In the genomic region with DNA sequence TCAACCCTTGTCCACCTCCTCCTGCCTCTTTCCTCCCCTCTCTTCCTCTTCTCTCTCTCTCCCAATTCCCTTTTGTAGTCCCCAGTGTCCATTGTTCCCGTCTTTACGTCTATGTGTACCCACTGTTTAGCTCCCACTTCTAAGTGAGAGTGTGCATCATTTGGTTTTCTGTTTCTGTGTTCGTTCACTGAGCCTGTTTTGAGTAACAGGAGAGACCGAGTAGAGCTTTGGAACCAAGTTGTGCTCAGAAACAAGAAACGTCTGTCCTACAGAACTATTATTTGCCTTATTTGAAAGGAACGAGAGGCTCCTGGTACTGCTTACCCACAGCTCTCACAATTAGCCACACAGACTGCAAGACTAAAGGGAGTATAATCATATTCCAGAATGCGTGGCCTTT, we compare ENCODE assay signal across 15 cellular contexts. TPM values are rescaled to one million over a fixed set of nuclear protein-coding genes. Genes with fewer than 3 reads are reported as not detected.
DNase-seq lines count a peak whose midpoint lies in the region; ATAC-seq and TF ChIP-seq lines count a peak whose summit lies in the region.
"Had no signal": no experiment of that assay in that cellular context is flagged by ENCODE, and none has a peak within 500 bp of the region (broad histone marks: within the 10 kb centered on the region; RNA-seq: fewer than 3 reads in every experiment).

No MANE protein-coding gene starts in this region.

- H2AFZ ChIP-seq in mammary epithelial cell (ENCODE audit: low read depth, low read length): peak overlapping the region; percentile 22
- H2AFZ ChIP-seq: GM23248 had no signal

- H3K36me3 ChIP-seq in mammary epithelial cell (ENCODE audit: insufficient read depth, low read length): no peaks in the 10 kb centered on the region
- no peaks in the 10 kb centered on the region for H3K36me3 ChIP-seq in MG63
- H3K36me3 ChIP-seq in right atrium auricular region: no peaks in the 10 kb centered on the region

- H3K4me2 ChIP-seq in mammary epithelial cell (ENCODE audit: insufficient read depth, low read depth, low read length): peak overlapping the region; percentile 21

- ATAC-seq in HG03354 (IDR thresholded peaks at IDR 0.05; ENCODE audit: poor library complexity, severe bottlenecking, unreplicated experiment): no peak
- ATAC-seq: GM12878 had no signal

- DNase-seq in Ammon's horn (ENCODE audit: low spot score) (peak; percentile 41), mammary epithelial cell (no peak), putamen (ENCODE audit: low spot score) (peak; percentile 18), MG63 (no peak), dermis blood vessel endothelial cell (no peak), right atrium auricular region (ENCODE audit: low spot score) (no peak)
- DNase-seq: DND-41, KBM-7, NCI-H1436, NCI-H2029, NCI-H524 had no signal

- intact Hi-C loops in mammary epithelial cell (cut with micrococcal nuclease): loop anchor here (10.0 kb wide), 1 partner anchor 54 kb away; a partner anchor contains a TSS

- CTCF ChIA-PET in mammary epithelial cell (lab: Charles Lee; ENCODE audit: low non-redundant PET): no interaction called here

- H3K27ac ChIP-seq in mammary epithelial cell (ENCODE audit: insufficient read depth, low read depth, low read length) (peak overlapping the region; percentile 76), layer of hippocampus (ENCODE audit: low read depth, low read length) (peak overlapping the region; percentile 70), right atrium auricular region (no peak overlapping the region)
- H3K27ac ChIP-seq: GM23248 had no signal

- peak overlapping the region; percentile 28 for H3K9ac ChIP-seq in mammary epithelial cell (ENCODE audit: insufficient read depth, low read length)
- H3K9ac ChIP-seq: GM23248 had no signal

- whole genome bisulfite sequencing in mammary epithelial cell (ENCODE audit: low coverage, missing lambda C conversion rate): 96% methylated on average over 7 of the region's 7 CpGs

- H4K20me1 ChIP-seq in mammary epithelial cell (ENCODE audit: insufficient read depth, low read length): no peaks in the 10 kb centered on the region

- H3K27me3 ChIP-seq in mammary epithelial cell (ENCODE audit: insufficient read depth, low read length) (no peaks in the 10 kb centered on the region), layer of hippocampus (ENCODE audit: control insufficient read depth, insufficient read depth, low read length) (no peaks in the 10 kb centered on the region), MG63 (no peaks in the 10 kb centered on the region; the same call in none of the 2 replicates), right atrium auricular region (no peaks in the 10 kb centered on the region)

- no peak for TF ChIP-seq CTCF in mammary epithelial cell (conservative IDR thresholded peaks at IDR 0.05 in 1 of 2, IDR thresholded peaks at IDR 0.05 in 1 of 2; ENCODE audit: extremely low read depth in 1 of 2, insufficient read depth in 1 of 2, low read depth in 1 of 2, low read length in 2 of 2)
- no peak for TF ChIP-seq CTCF in right atrium auricular region (IDR thresholded peaks at IDR 0.05)

- H3K4me1 ChIP-seq in mammary epithelial cell (ENCODE audit: insufficient read depth, low read length): peaks cover 23% of the 10 kb centered on the region
- H3K4me1 ChIP-seq in right atrium auricular region: peaks cover 0 to 9% of the 10 kb centered on the region in 2 donors

- no peaks in the 10 kb centered on the region for H3K9me3 ChIP-seq in mammary epithelial cell (replicated peaks; ENCODE audit: insufficient read depth, low read length)
- H3K9me3 ChIP-seq in MG63: no peaks in the 10 kb centered on the region
- no peaks in the 10 kb centered on the region for H3K9me3 ChIP-seq in right atrium auricular region

- BruUV-seq in mammary epithelial cell (replicated peaks; lab: Mats Ljungman, UMichigan): no TSS peak

- no peaks in the 10 kb centered on the region for H3K79me2 ChIP-seq in mammary epithelial cell (ENCODE audit: insufficient read depth, low read length)

- H3K4me3 ChIP-seq in mammary epithelial cell (replicated peaks in 1 of 3; ENCODE audit: insufficient read depth in 1 of 3, low read depth in 2 of 3, low read length in 3 of 3) (no peak overlapping the region), MG63 (no peak overlapping the region), right atrium auricular region (no peak overlapping the region)
- H3K4me3 ChIP-seq: GM12878, GM23248 had no signal

- dilution Hi-C loops in mammary epithelial cell (cut with HindIII; ENCODE audit: low sequenced_read_pairs): no loop called here

- in situ Hi-C loops in mammary epithelial cell (cut with MboI; ENCODE audit: low sequenced_read_pairs in 2 of 2): no loop called here

RNA-seq across cellular contexts. Expression of a gene that starts 50.1 kb away (rescaled TPM):
- total RNA-seq in mammary epithelial cell (1 to 10 TPM; 5.0 to 7.3 TPM), dermis blood vessel endothelial cell (29.8 and 35.8 TPM in 2 replicates), right atrium auricular region (100 to 1,000 TPM; 107 to 133 TPM)
- 14.0 TPM for polyA plus RNA-seq in mammary epithelial cell
- polyA minus RNA-seq in mammary epithelial cell: 51.5 TPM
- total RNA-seq in MG63 (2014; rRNA removed; shearing (Covaris generic); ENCODE audit: low replicate concordance): 5.9 and 7.5 TPM in 2 replicates

Comparison
In these comparisons a context has a peak if more than half of its experiments do, and no peak if none do; other contexts are left out.
1. DNase-seq: peak in Ammon's horn (single experiment) and putamen (single experiment); none in mammary epithelial cell (single experiment), MG63 (single experiment), dermis blood vessel endothelial cell (single experiment) and right atrium auricular region (single experiment).
2. H3K27ac ChIP-seq: peak in mammary epithelial cell (single experiment) and layer of hippocampus (single experiment); none in right atrium auricular region (0 of 2).